Comparison of ENCODE assay signal across 21 cellular contexts in genomic region chr9:89796606-89797005, GRCh38.
A peak's percentile ranks its signal among the peaks of the same experiment; 100 is the strongest.
DNase-seq lines count a peak whose midpoint lies in the region; ATAC-seq and TF ChIP-seq lines count a peak whose summit lies in the region.
"Had no signal": no experiment of that assay in that cellular context is flagged by ENCODE, and none has a peak within 500 bp of the region (broad histone marks: within the 10 kb centered on the region; RNA-seq: fewer than 3 reads in every experiment).

No MANE protein-coding gene starts in this region.

- H2AFZ ChIP-seq in KMS-11 (ENCODE audit: low read depth), result no peak overlapping the region

- TF ChIP-seq CTCF in C4-2B (conservative IDR thresholded peaks at IDR 0.05), result no peak
- no peak for TF ChIP-seq CTCF in KMS-11 (conservative IDR thresholded peaks at IDR 0.05; ENCODE audit: low read depth, low read length)
- no peak for TF ChIP-seq CTCF in lower lobe of right lung (IDR thresholded peaks at IDR 0.05)

- H3K36me3 ChIP-seq in KMS-11 (ENCODE audit: insufficient read depth) (no peaks in the 10 kb centered on the region), lower lobe of right lung (no peaks in the 10 kb centered on the region)
- H3K36me3 ChIP-seq: HAP-1 had no signal

- no peak for ATAC-seq in lower lobe of right lung
- no peak for ATAC-seq in GM18511 (IDR thresholded peaks at IDR 0.05; ENCODE audit: unreplicated experiment)
- ATAC-seq: A549; CD8-positive, alpha-beta T cell; GM12878 had no signal

- peaks cover 65% of the 10 kb centered on the region for H3K4me1 ChIP-seq in KMS-11 (ENCODE audit: low read depth, poor library complexity, severe bottlenecking)
- no peaks in the 10 kb centered on the region for H3K4me1 ChIP-seq in lower lobe of right lung
- H3K4me1 ChIP-seq: A549, HAP-1 had no signal

- intact Hi-C loops in lower lobe of right lung (cut with DNase I) (no loop called here), posterior vena cava (cut with DNase I) (no loop called here)

- H3K27me3 ChIP-seq in KMS-11 (ENCODE audit: insufficient read depth, low read depth) (no peaks in the 10 kb centered on the region), lower lobe of right lung (ENCODE audit: low read depth) (no peaks in the 10 kb centered on the region)

- H3K4me3 ChIP-seq in KMS-11 (IDR thresholded peaks at IDR 0.05; ENCODE audit: insufficient read depth, low read depth, low read length) (no peak overlapping the region), lower lobe of right lung (no peak overlapping the region)
- H3K4me3 ChIP-seq: A549, GM12878, HAP-1 had no signal

- H3K4me2 ChIP-seq in KMS-11, result peak overlapping the region; percentile 59
- H3K4me2 ChIP-seq: A549 had no signal

- H3K9me3 ChIP-seq in lower lobe of right lung, result no peaks in the 10 kb centered on the region
- H3K9me3 ChIP-seq: A549, HAP-1 had no signal

- H4K20me1 ChIP-seq in KMS-11 (ENCODE audit: insufficient read depth), result no peaks in the 10 kb centered on the region

- H3K27ac ChIP-seq in C4-2B (peak overlapping the region; percentile 28; the same call in 1 of the 2 replicates), KMS-11 (peak overlapping the region; percentile 76; the same call in 1 of the 2 replicates), lower lobe of right lung (no peak overlapping the region), caudate nucleus (ENCODE audit: low read depth, low read length) (no peak overlapping the region)
- H3K27ac ChIP-seq: A549 had no signal

- H3K79me2 ChIP-seq in KMS-11 (ENCODE audit: insufficient read depth, low read depth), result no peaks in the 10 kb centered on the region

- H3K9ac ChIP-seq in KMS-11, result no peak overlapping the region

- DNase-seq in lower lobe of right lung (peak; percentile 28), posterior vena cava (ENCODE audit: low spot score) (peak; percentile 59), caudate nucleus (lab: John Stamatoyannopoulos, UW) (no peak), SHP77 (lab: John Stamatoyannopoulos, UW) (no peak)
- DNase-seq: 8988T; ACHN; C1 segment of cervical spinal cord; CD4-positive, CD25-positive, alpha-beta regulatory T cell; CD8-positive, alpha-beta T cell; DMS 273 treated with DMSO at 0.1 percent for 48 hours; DMS79; EL; GDM1; GOT3; HFFc6 had no signal

Comparison
In these comparisons a context has a peak if more than half of its experiments do, and no peak if none do; other contexts are left out.
1. H3K27ac ChIP-seq: peak in C4-2B (single experiment) and KMS-11 (single experiment); none in lower lobe of right lung (single experiment) and caudate nucleus (single experiment).
2. DNase-seq: peak in lower lobe of right lung (single experiment) and posterior vena cava (single experiment); none in caudate nucleus (0 of 61) and SHP77 (0 of 2).